25 cellular contexts compared by ENCODE assay signal in the genomic region with DNA sequence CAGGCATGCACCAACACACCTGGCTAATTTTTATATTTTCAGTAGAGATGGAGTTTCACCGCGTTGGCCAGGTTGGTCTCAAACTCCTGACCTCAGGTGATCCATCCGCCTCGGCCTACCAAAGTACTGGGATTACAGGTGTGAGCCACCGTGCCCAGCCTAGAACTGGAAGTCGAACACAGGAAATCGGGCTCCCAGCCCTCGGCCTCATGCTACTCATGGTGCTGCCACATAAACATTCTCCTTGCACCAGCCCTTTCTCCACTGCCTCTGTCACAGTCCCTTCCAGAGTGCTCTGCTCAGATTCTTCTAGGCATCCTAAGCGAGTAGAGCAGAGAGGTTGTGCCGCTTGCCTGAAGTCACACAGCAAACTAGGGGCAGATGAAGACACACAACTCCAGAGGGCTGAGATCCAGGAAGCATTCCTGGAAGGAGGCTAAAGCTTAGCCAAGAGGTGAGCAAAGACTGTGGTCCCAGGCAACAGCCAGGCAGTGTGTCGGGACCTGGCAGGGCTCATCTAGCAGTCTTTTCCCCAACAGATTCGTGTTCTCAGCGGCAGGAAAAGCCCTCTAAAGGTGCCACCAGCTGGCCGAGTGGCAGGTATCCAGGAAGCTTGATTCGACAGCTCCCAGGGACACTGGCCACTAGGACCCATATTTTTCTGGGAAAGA. TPM values are rescaled to one million over a fixed set of nuclear protein-coding genes. Genes with fewer than 3 reads are reported as not detected.
"Had no signal": no experiment of that assay in that cellular context is flagged by ENCODE, and none has a peak within 500 bp of the region (broad histone marks: within the 10 kb centered on the region; RNA-seq: fewer than 3 reads in every experiment).

No MANE protein-coding gene starts in this region.

- H3K36me3 ChIP-seq: ascending aorta had no signal

- H3K4me1 ChIP-seq: ascending aorta, body of pancreas had no signal

- H3K27ac ChIP-seq: ascending aorta, body of pancreas had no signal

- H3K9me3 ChIP-seq: ascending aorta, body of pancreas had no signal

- H3K4me3 ChIP-seq: ascending aorta, body of pancreas had no signal

- ATAC-seq: activated CD8-positive, alpha-beta T cell treated with anti-CD3 and anti-CD28 coated beads, Interleukin-2, amount 10 ng/mL, durations not matched to agents 7 days and 5 days; body of pancreas; PC-3; T-helper 17 cell had no signal

- DNase-seq: activated CD4-positive, alpha-beta T cell treated with anti-CD3 and anti-CD28 coated beads for 48 hours; activated CD4-positive, alpha-beta T cell treated with anti-CD3 and anti-CD28 coated beads, Interleukin-2, amount 50 U/mL, for 4 hours; activated CD4-positive, CD25-positive, alpha-beta regulatory T cell treated with anti-CD3 and anti-CD28 coated beads, Interleukin-2, amount 50 U/mL, for 72 hours; activated CD8-positive, alpha-beta memory T cell treated with anti-CD3 and anti-CD28 coated beads, Interleukin-2, amount 50 U/mL, for 48 hours; activated CD8-positive, alpha-beta T cell treated with anti-CD3 and anti-CD28 coated beads, Interleukin-2, amount 10 ng/mL, durations not matched to agents 7 days and 5 days; activated effector memory CD4-positive, alpha-beta T cell treated with Interleukin-2 at 50 U/mL for 16 hours; activated naive CD4-positive, alpha-beta T cell; activated T-cell treated with anti-CD3 and anti-CD28 coated beads, Interleukin-2, amount 50 U/mL, for 24 hours; body of pancreas; Kasumi-1; KBM-7; NCI-H1105 treated with DMSO at 0.1 percent for 48 hours; NCI-H1436 treated with DMSO at 0.1 percent for 48 hours; NCI-H187; NCI-H345; NCI-H510A; NCI-H526 treated with DMSO at 0.1 percent for 48 hours; PC-3; SIG-M5; T-helper 17 cell; T-helper 9 cell had no signal

- H3K27me3 ChIP-seq: ascending aorta, body of pancreas had no signal

RNA-seq across cellular contexts. Expression of a gene that starts 29.6 kb away (rescaled TPM):
- total RNA-seq: activated CD8-positive, alpha-beta T cell treated with anti-CD3 and anti-CD28 coated beads, Interleukin-2, amount 10 ng/mL, durations not matched to agents 7 days and 5 days; activated T-helper 1 cell treated with anti-CD3 and anti-CD28 coated beads, Interleukin-12 subunit alpha, Interleukin-12 subunit beta, Interleukin-2, Interleukin-4 antibody, amounts not matched to agents 30 ng/mL and 10 ng/mL and 1 ng/mL, durations not matched to agents 14 hours and 24 hours and 36 hours; ascending aorta; body of pancreas; bronchial epithelial cell; PC-3; T-helper 17 cell; WTC11 had no signal

RNA-seq across cellular contexts. Expression of a gene that starts 40.8 kb away (rescaled TPM):
- total RNA-seq: activated CD8-positive, alpha-beta T cell treated with anti-CD3 and anti-CD28 coated beads, Interleukin-2, amount 10 ng/mL, durations not matched to agents 7 days and 5 days; activated T-helper 1 cell treated with anti-CD3 and anti-CD28 coated beads, Interleukin-12 subunit alpha, Interleukin-12 subunit beta, Interleukin-2, Interleukin-4 antibody, amounts not matched to agents 30 ng/mL and 10 ng/mL and 1 ng/mL, durations not matched to agents 14 hours and 24 hours and 36 hours; ascending aorta; bronchial epithelial cell; PC-3; T-helper 17 cell; WTC11 had no signal
